ENCODE assay signal across 1 cellular context in the genomic region with DNA sequence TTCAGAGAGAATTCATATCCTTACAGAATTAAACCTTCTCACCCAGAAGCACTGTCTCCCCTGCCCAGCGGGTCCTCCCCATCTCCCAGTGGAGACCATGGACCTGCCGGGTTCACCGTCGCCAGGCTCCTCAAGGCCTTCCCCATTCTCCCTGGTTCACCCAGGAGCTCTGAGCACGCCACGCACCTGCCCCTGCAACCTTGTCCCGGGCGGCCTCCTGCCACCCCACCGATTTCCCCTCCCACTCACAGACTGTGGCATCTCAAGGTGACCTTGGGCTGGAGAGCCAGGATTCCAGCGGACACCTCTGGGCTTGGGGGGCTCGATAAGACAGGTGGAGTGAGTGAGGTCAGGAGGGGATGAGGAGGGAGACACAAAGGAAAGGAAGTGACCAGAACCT.
TF ChIP-seq lines count a peak whose summit lies in the region.

No MANE protein-coding gene starts in this region.

TF ChIP-seq in H1, 55 proteins besides CTCF, POLR2A, EP300 and RAD21:
- TF ChIP-seq SUZ12 (IDR thresholded peaks at IDR 0.05; ENCODE audit: low read length) (no peak), SIN3A (conservative IDR thresholded peaks at IDR 0.05 in 1 of 2, IDR thresholded peaks at IDR 0.05 in 1 of 2; ENCODE audit: low read depth in 1 of 2, low read length in 2 of 2) (no peak), GABPA (IDR thresholded peaks at IDR 0.05; ENCODE audit: borderline replicate concordance, insufficient read depth, low read length) (no peak), CBX8 (IDR thresholded peaks at IDR 0.05; ENCODE audit: borderline replicate concordance, low read depth, low read length) (no peak), TAF7 (optimal IDR thresholded peaks at IDR 0.05; ENCODE audit: borderline replicate concordance, low read depth, low read length) (no peak), RNF2 (IDR thresholded peaks at IDR 0.05; ENCODE audit: borderline replicate concordance, low read depth, low read length, missing control alignments, poor library complexity, severe bottlenecking) (no peak), BRCA1 (IDR thresholded peaks at IDR 0.05; ENCODE audit: low read depth, low read length) (no peak), TAF1 (IDR thresholded peaks at IDR 0.05; ENCODE audit: low read depth, low read length) (no peak), CHD2 (IDR thresholded peaks at IDR 0.05; ENCODE audit: low read length) (no peak)
- TF ChIP-seq, protein P1, sequence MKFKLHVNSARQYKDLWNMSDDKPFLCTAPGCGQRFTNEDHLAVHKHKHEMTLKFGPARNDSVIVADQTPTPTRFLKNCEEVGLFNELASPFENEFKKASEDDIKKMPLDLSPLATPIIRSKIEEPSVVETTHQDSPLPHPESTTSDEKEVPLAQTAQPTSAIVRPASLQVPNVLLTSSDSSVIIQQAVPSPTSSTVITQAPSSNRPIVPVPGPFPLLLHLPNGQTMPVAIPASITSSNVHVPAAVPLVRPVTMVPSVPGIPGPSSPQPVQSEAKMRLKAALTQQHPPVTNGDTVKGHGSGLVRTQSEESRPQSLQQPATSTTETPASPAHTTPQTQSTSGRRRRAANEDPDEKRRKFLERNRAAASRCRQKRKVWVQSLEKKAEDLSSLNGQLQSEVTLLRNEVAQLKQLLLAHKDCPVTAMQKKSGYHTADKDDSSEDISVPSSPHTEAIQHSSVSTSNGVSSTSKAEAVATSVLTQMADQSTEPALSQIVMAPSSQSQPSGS (IDR thresholded peaks at IDR 0.05; ENCODE audit: low read length) = no peak
